Comparison of ENCODE assay signal across 20 cellular contexts in the genomic region with DNA sequence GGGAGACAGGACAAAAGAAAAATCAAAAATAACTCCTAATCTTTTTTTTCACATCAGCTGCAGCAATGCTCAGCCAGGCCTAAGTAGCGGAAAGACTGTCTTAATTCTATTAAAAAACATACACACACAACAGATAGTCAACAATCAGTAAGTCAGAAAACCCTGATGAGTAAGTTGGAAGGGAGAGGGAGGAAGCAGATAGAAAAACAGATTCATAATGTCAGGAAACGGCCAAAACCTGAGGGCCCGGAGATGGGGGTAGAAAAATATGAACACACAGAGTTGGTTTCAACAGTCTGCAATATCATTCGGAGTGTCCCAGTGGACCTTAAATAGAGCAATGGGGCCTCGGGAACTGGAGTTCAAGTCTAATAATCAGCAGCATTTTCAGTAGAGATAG. TPM values are rescaled to one million over a fixed set of nuclear protein-coding genes. Genes with fewer than 3 reads are reported as not detected.
DNase-seq lines count a peak whose midpoint lies in the region; ATAC-seq and TF ChIP-seq lines count a peak whose summit lies in the region.
"Had no signal": no experiment of that assay in that cellular context is flagged by ENCODE, and none has a peak within 500 bp of the region (broad histone marks: within the 10 kb centered on the region; RNA-seq: fewer than 3 reads in every experiment).

No MANE protein-coding gene starts in this region.

- TF ChIP-seq CTCF in left ventricle myocardium inferior (IDR thresholded peaks at IDR 0.05; ENCODE audit: borderline replicate concordance) (no peak), brain (conservative IDR thresholded peaks at IDR 0.05) (no peak), endothelial cell (IDR thresholded peaks at IDR 0.05; ENCODE audit: unreplicated experiment) (no peak), chondrocyte (IDR thresholded peaks at IDR 0.05) (no peak)

- H3K27ac Mint-ChIP-seq in brain (peak overlapping the region in 3 of 5 experiments; percentile 31 to 79 (median 60)), endothelial cell (ENCODE audit: unreplicated experiment) (peak overlapping the region; percentile 54), chondrocyte (ENCODE audit: unreplicated experiment) (no peak overlapping the region)
- H3K27ac Mint-ChIP-seq: CD4-positive, CD25-positive, alpha-beta regulatory T cell; CD8-positive, alpha-beta memory T cell; H9 had no signal

- no peaks in the 10 kb centered on the region for H3K9me3 ChIP-seq in left ventricle myocardium inferior (replicated peaks)
- no peaks in the 10 kb centered on the region for H3K9me3 ChIP-seq in subcutaneous abdominal adipose tissue (ENCODE audit: control insufficient read depth in 5 of 5, low read length in 5 of 5)
- H3K9me3 ChIP-seq: BE2C had no signal

- H3K4me1 Mint-ChIP-seq in brain: peaks cover 61% of the 10 kb centered on the region
- peaks cover 60% of the 10 kb centered on the region for H3K4me1 Mint-ChIP-seq in endothelial cell (ENCODE audit: unreplicated experiment)
- H3K4me1 Mint-ChIP-seq in chondrocyte (ENCODE audit: low read depth): no peaks in the 10 kb centered on the region
- H3K4me1 Mint-ChIP-seq: CD4-positive, CD25-positive, alpha-beta regulatory T cell; CD8-positive, alpha-beta memory T cell had no signal

- ATAC-seq in Right ventricle myocardium inferior (no peak), esophagus mucosa (no peak)

- H3K4me3 Mint-ChIP-seq in brain: no peak overlapping the region
- no peak overlapping the region for H3K4me3 Mint-ChIP-seq in endothelial cell (ENCODE audit: unreplicated experiment)
- no peak overlapping the region for H3K4me3 Mint-ChIP-seq in chondrocyte (ENCODE audit: unreplicated experiment)
- H3K4me3 Mint-ChIP-seq: CD4-positive, CD25-positive, alpha-beta regulatory T cell; CD8-positive, alpha-beta memory T cell; H9 had no signal

- H3K9ac ChIP-seq in subcutaneous abdominal adipose tissue (ENCODE audit: low read length in 5 of 5): no peak overlapping the region

- H3K27me3 ChIP-seq in left ventricle myocardium inferior (ENCODE audit: low read depth) (no peaks in the 10 kb centered on the region), subcutaneous abdominal adipose tissue (ENCODE audit: control insufficient read depth in 5 of 5, insufficient read depth in 4 of 5, low read length in 5 of 5) (peaks cover 0 to 5% (median 0%) of the 10 kb centered on the region in 5 donors)
- H3K27me3 ChIP-seq: BE2C had no signal

- peaks cover 5% of the 10 kb centered on the region for H3K27me3 Mint-ChIP-seq in brain
- H3K27me3 Mint-ChIP-seq in endothelial cell (ENCODE audit: unreplicated experiment): peaks cover 10% of the 10 kb centered on the region
- H3K27me3 Mint-ChIP-seq in chondrocyte (ENCODE audit: low read depth): peaks cover 52% of the 10 kb centered on the region

- intact Hi-C loops in left ventricle myocardium inferior (cut with micrococcal nuclease): no loop called here
- intact Hi-C loops in Right ventricle myocardium inferior (cut with DNase I): no loop called here

- peak overlapping the region; percentile 70 for H3K27ac ChIP-seq in left ventricle myocardium inferior (replicated peaks)
- H3K27ac ChIP-seq in subcutaneous abdominal adipose tissue (ENCODE audit: low read depth, low read length): peak overlapping the region; percentile 32

- no peaks in the 10 kb centered on the region for H3K36me3 Mint-ChIP-seq in brain
- H3K36me3 Mint-ChIP-seq in endothelial cell (ENCODE audit: low read depth, unreplicated experiment): peaks cover 4% of the 10 kb centered on the region
- H3K36me3 Mint-ChIP-seq in chondrocyte (ENCODE audit: low read depth): no peaks in the 10 kb centered on the region
- H3K36me3 Mint-ChIP-seq: CD4-positive, CD25-positive, alpha-beta regulatory T cell; CD8-positive, alpha-beta memory T cell had no signal

- H3K9me3 Mint-ChIP-seq in brain: peaks cover 0 to 6% (median 0%) of the 10 kb centered on the region in 5 experiments
- H3K9me3 Mint-ChIP-seq in endothelial cell (ENCODE audit: unreplicated experiment): no peaks in the 10 kb centered on the region
- H3K9me3 Mint-ChIP-seq in chondrocyte (ENCODE audit: low read depth): peaks cover 3% of the 10 kb centered on the region
- H3K9me3 Mint-ChIP-seq: CD8-positive, alpha-beta memory T cell; H9 had no signal

- no peak for DNase-seq in left ventricle myocardium inferior
- no peak for DNase-seq in Right ventricle myocardium inferior (ENCODE audit: missing footprints)
- DNase-seq in endothelial cell (ENCODE audit: low spot score): no peak
- no peak for DNase-seq in chondrocyte (ENCODE audit: low spot score)
- DNase-seq: ACHN; BE2C; C1 segment of cervical spinal cord; CD4-positive, CD25-positive, alpha-beta regulatory T cell; CD8-positive, alpha-beta memory T cell; COR-L47; DMS 273 treated with DMSO at 0.1 percent for 48 hours; DMS53; DND-41; EL; H9 had no signal

- peaks cover 78% of the 10 kb centered on the region for H3K4me1 ChIP-seq in left ventricle myocardium inferior
- H3K4me1 ChIP-seq in subcutaneous abdominal adipose tissue (ENCODE audit: control insufficient read depth in 5 of 5, insufficient read depth in 5 of 5, low read length in 5 of 5): peaks cover 5 to 65% (median 18%) of the 10 kb centered on the region in 5 donors

- H3K36me3 ChIP-seq in left ventricle myocardium inferior: no peaks in the 10 kb centered on the region
- H3K36me3 ChIP-seq in subcutaneous abdominal adipose tissue (ENCODE audit: control insufficient read depth in 5 of 5, insufficient read depth in 5 of 5, low read length in 5 of 5): no peaks in the 10 kb centered on the region
- H3K36me3 ChIP-seq: BE2C had no signal

- H3K4me3 ChIP-seq in left ventricle myocardium inferior (no peak overlapping the region), subcutaneous abdominal adipose tissue (ENCODE audit: low read depth in 1 of 5, low read length in 5 of 5) (no peak overlapping the region)

RNA-seq across cellular contexts. Expression of a gene that starts 14.8 kb away (rescaled TPM):
- total RNA-seq in left ventricle myocardium inferior: 0.16 TPM
- 0.51 TPM for total RNA-seq in Right ventricle myocardium inferior
- 0.97 TPM for polyA plus RNA-seq in brain (ENCODE audit: insufficient read depth, low read depth, low replicate concordance)
- total RNA-seq in endothelial cell (ENCODE audit: unreplicated experiment): 4.7 TPM
- total RNA-seq in chondrocyte: not detected in 3 replicates
- 0.08 TPM for total RNA-seq in esophagus mucosa
- total RNA-seq: CD4-positive, CD25-positive, alpha-beta regulatory T cell; CD8-positive, alpha-beta memory T cell; G401 had no signal
- polyA plus RNA-seq: CD4-positive, CD25-positive, alpha-beta regulatory T cell; CD8-positive, alpha-beta memory T cell had no signal

RNA-seq across cellular contexts. Expression of a gene that starts 40.5 kb away (rescaled TPM):
- total RNA-seq in left ventricle myocardium inferior: 8.5 TPM
- 18.4 TPM for total RNA-seq in Right ventricle myocardium inferior
- 47.9 TPM for polyA plus RNA-seq in brain (ENCODE audit: insufficient read depth, low read depth, low replicate concordance)
- 48.8 TPM for total RNA-seq in endothelial cell (ENCODE audit: unreplicated experiment)
- total RNA-seq in chondrocyte: not detected in 3 replicates
- 1.8 TPM for total RNA-seq in esophagus mucosa
- total RNA-seq: CD4-positive, CD25-positive, alpha-beta regulatory T cell; CD8-positive, alpha-beta memory T cell; G401; H1 had no signal
- polyA plus RNA-seq: CD4-positive, CD25-positive, alpha-beta regulatory T cell; CD8-positive, alpha-beta memory T cell had no signal
